ENCODE assay signal across 1 cellular context in the genomic region with DNA sequence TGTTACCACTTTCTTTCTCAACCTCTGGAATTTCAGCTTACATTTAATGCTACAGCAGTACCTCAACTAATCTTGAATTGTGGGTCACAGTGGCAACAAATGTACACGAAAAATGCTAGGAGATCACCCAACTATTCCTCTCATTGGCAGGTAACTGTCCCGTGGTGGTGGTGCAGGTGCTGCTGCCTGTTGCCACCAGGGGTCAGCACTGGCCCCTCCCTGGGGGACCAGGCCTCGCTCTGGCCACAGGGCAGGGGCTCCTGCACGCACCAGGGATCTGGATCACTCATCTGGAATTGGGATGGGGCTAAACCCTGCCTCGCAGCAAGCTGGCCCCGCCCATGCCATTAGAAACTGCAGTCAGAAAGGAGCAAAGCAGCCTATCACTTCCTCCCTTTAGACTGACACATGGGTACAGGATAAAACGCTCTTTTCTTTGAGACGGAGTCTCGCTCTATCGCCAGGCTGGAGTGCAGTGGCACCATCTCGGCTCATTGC.
TF ChIP-seq lines count a peak whose summit lies in the region.

No MANE protein-coding gene starts in this region.

TF ChIP-seq in endothelial cell of umbilical vein, 7 proteins besides CTCF, POLR2A, EP300 and RAD21:
- no peak for TF ChIP-seq POLR2AphosphoS5 (IDR thresholded peaks at IDR 0.05; ENCODE audit: insufficient read depth, low read depth, low read length)
- no peak for TF ChIP-seq GATA2 (IDR thresholded peaks at IDR 0.05; ENCODE audit: insufficient read depth, insufficient read length, low read depth, low read length)
- TF ChIP-seq, protein P1, sequence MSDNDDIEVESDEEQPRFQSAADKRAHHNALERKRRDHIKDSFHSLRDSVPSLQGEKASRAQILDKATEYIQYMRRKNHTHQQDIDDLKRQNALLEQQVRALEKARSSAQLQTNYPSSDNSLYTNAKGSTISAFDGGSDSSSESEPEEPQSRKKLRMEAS (IDR thresholded peaks at IDR 0.05; ENCODE audit: insufficient read depth, insufficient read length): no peak
- TF ChIP-seq JUN (IDR thresholded peaks at IDR 0.05; ENCODE audit: borderline replicate concordance, insufficient read depth, insufficient read length, low read depth): no peak
- TF ChIP-seq EZH2 (IDR thresholded peaks at IDR 0.05; ENCODE audit: borderline replicate concordance, low read depth, low read length, severe bottlenecking): no peak
- no peak for TF ChIP-seq FOS (IDR thresholded peaks at IDR 0.05; ENCODE audit: borderline replicate concordance, insufficient read depth, low read length)
- TF ChIP-seq MYC (IDR thresholded peaks at IDR 0.05; ENCODE audit: low read depth, low read length): no peak
